29 cellular contexts compared by ENCODE assay signal in genomic region chr6:159815410-159815809, GRCh38. TPM values are rescaled to one million over a fixed set of nuclear protein-coding genes. Genes with fewer than 3 reads are reported as not detected.
"Had no signal": no experiment of that assay in that cellular context is flagged by ENCODE, and none has a peak within 500 bp of the region (broad histone marks: within the 10 kb centered on the region; RNA-seq: fewer than 3 reads in every experiment).

No MANE protein-coding gene starts in this region.

- H3K4me3 Mint-ChIP-seq: activated B cell treated with CpG ODN at 0.5 μM for 24 hours; activated CD8-positive, alpha-beta memory T cell treated with anti-CD3 and anti-CD28 coated beads, Interleukin-2, amount 10 ng/mL, durations not matched to agents 7 days and 5 days; activated CD8-positive, alpha-beta T cell treated with anti-CD3 and anti-CD28 coated beads for 36 hours; activated naive CD4-positive, alpha-beta T cell treated with anti-CD3 and anti-CD28 coated beads, Interleukin-2, amount 10 ng/mL, durations not matched to agents 7 days and 5 days; dendritic cell treated with granulocyte-macrophage colony-stimulating factor and Interleukin-4, amounts not matched to agents 40 ng/mL and 50 ng/mL, for 4 days; immature natural killer cell; natural killer cell treated with Interleukin-12 subunit alpha and Interleukin-12 subunit beta and Interleukin-15 and Interleukin-18, amount 100 ng/mL, for 72 hours; stimulated activated naive B cell treated with anti-CD40 and anti-IgM and Interleukin-4, amounts not matched to agents 10 μg/mL and 1 μg/mL and 100 μg/mL, for 72 hours had no signal

- H3K79me2 ChIP-seq: parathyroid adenoma had no signal

- H3K27me3 Mint-ChIP-seq: activated B cell treated with CpG ODN at 0.5 μM for 24 hours; activated CD8-positive, alpha-beta memory T cell treated with anti-CD3 and anti-CD28 coated beads, Interleukin-2, amount 10 ng/mL, durations not matched to agents 7 days and 5 days; activated CD8-positive, alpha-beta T cell treated with anti-CD3 and anti-CD28 coated beads for 36 hours had no signal

- H3K27me3 ChIP-seq: body of pancreas, right lobe of liver, testis, upper lobe of right lung had no signal

- H3K27ac Mint-ChIP-seq: activated B cell treated with CpG ODN at 0.5 μM for 24 hours; activated CD8-positive, alpha-beta memory T cell treated with anti-CD3 and anti-CD28 coated beads, Interleukin-2, amount 10 ng/mL, durations not matched to agents 7 days and 5 days; activated CD8-positive, alpha-beta T cell treated with anti-CD3 and anti-CD28 coated beads for 36 hours; activated naive CD4-positive, alpha-beta T cell treated with anti-CD3 and anti-CD28 coated beads, Interleukin-2, amount 10 ng/mL, durations not matched to agents 7 days and 5 days; dendritic cell treated with granulocyte-macrophage colony-stimulating factor and Interleukin-4, amounts not matched to agents 40 ng/mL and 50 ng/mL, for 4 days; natural killer cell treated with Interleukin-12 subunit alpha and Interleukin-12 subunit beta and Interleukin-15 and Interleukin-18, amount 100 ng/mL, for 72 hours; stimulated activated naive B cell treated with anti-CD40 and anti-IgM and Interleukin-4, amounts not matched to agents 10 μg/mL and 1 μg/mL and 100 μg/mL, for 72 hours had no signal

- H3K36me3 ChIP-seq: right lobe of liver, upper lobe of right lung had no signal

- H3K36me3 Mint-ChIP-seq: activated CD8-positive, alpha-beta memory T cell treated with anti-CD3 and anti-CD28 coated beads, Interleukin-2, amount 10 ng/mL, durations not matched to agents 7 days and 5 days; activated naive CD4-positive, alpha-beta T cell treated with anti-CD3 and anti-CD28 coated beads, Interleukin-2, amount 10 ng/mL, durations not matched to agents 7 days and 5 days; natural killer cell treated with Interleukin-12 subunit alpha and Interleukin-12 subunit beta and Interleukin-15 and Interleukin-18, amount 100 ng/mL, for 72 hours had no signal

- H3K9me3 ChIP-seq: body of pancreas, left lung, right lobe of liver, testis, upper lobe of right lung had no signal

- H3K9me3 Mint-ChIP-seq: activated B cell treated with CpG ODN at 0.5 μM for 24 hours; activated CD8-positive, alpha-beta T cell treated with anti-CD3 and anti-CD28 coated beads for 36 hours; activated naive CD4-positive, alpha-beta T cell treated with anti-CD3 and anti-CD28 coated beads, Interleukin-2, amount 10 ng/mL, durations not matched to agents 7 days and 5 days; dendritic cell treated with granulocyte-macrophage colony-stimulating factor and Interleukin-4, amounts not matched to agents 40 ng/mL and 50 ng/mL, for 4 days; immature natural killer cell; natural killer cell treated with Interleukin-12 subunit alpha and Interleukin-12 subunit beta and Interleukin-15 and Interleukin-18, amount 100 ng/mL, for 72 hours; stimulated activated naive B cell treated with anti-CD40 and anti-IgM and Interleukin-4, amounts not matched to agents 10 μg/mL and 1 μg/mL and 100 μg/mL, for 72 hours had no signal

- ATAC-seq: activated CD8-positive, alpha-beta memory T cell treated with anti-CD3 and anti-CD28 coated beads, Interleukin-2, amount 10 ng/mL, durations not matched to agents 7 days and 5 days; activated CD8-positive, alpha-beta T cell treated with anti-CD3 and anti-CD28 coated beads for 36 hours; body of pancreas; foreskin keratinocyte; left lung; natural killer cell treated with Interleukin-12 subunit alpha and Interleukin-12 subunit beta and Interleukin-15 and Interleukin-18, amount 100 ng/mL, for 72 hours; right lobe of liver; stimulated activated naive B cell treated with anti-CD40 and anti-IgM and Interleukin-4, amounts not matched to agents 10 μg/mL and 1 μg/mL and 100 μg/mL, for 72 hours; upper lobe of right lung had no signal

- H2AFZ ChIP-seq: parathyroid adenoma had no signal

- H3K9ac ChIP-seq: parathyroid adenoma had no signal

- H3K4me3 ChIP-seq: body of pancreas, left lung, right lobe of liver, skin epidermis, testis, upper lobe of right lung had no signal

- DNase-seq: activated B cell treated with CpG ODN at 0.5 μM for 24 hours; activated CD4-positive, alpha-beta T cell treated with anti-CD3 and anti-CD28 coated beads for 4 hours; activated CD8-positive, alpha-beta memory T cell treated with anti-CD3 and anti-CD28 coated beads, Interleukin-2, amount 10 ng/mL, durations not matched to agents 7 days and 5 days; activated CD8-positive, alpha-beta T cell treated with anti-CD3 and anti-CD28 coated beads for 36 hours; activated effector memory CD4-positive, alpha-beta T cell treated with anti-CD3 and anti-CD28 coated beads, Interleukin-2, amount 50 U/mL, for 16 hours; activated naive CD4-positive, alpha-beta T cell treated with anti-CD3 and anti-CD28 coated beads, Interleukin-2, amount 10 ng/mL, durations not matched to agents 7 days and 5 days; activated T-cell treated with anti-CD3 and anti-CD28 coated beads for 4 hours; anterior cingulate cortex; body of pancreas; effector CD4-positive, alpha-beta T cell; erythroblast; foreskin keratinocyte; immature natural killer cell; kidney glomerular epithelial cell; left lung; nucleus accumbens; right lobe of liver; stimulated activated CD4-positive, alpha-beta T cell treated with anti-CD3 and anti-CD28 coated beads, Interleukin-2, amount 100 ng/mL, for 24 hours; stimulated activated naive B cell treated with anti-CD40 and anti-IgM and Interleukin-4, amounts not matched to agents 10 μg/mL and 1 μg/mL and 100 μg/mL, for 72 hours; T1000; testis; upper lobe of right lung had no signal

- H3K27ac ChIP-seq: body of pancreas, foreskin keratinocyte, left lung, parathyroid adenoma, right lobe of liver, skin epidermis, testis, upper lobe of right lung had no signal

- H3K4me1 ChIP-seq: foreskin keratinocyte, parathyroid adenoma, right lobe of liver, testis, upper lobe of right lung had no signal

RNA-seq across cellular contexts. Expression of gene PNLDC1, which starts 15.3 kb away (rescaled TPM):
- total RNA-seq: cardiac septum, fibroblast of lung, lung microvascular endothelial cell had no signal
- polyA plus RNA-seq: fibroblast of lung had no signal
